Comparison of ENCODE assay signal across 7 cellular contexts in the genomic region with DNA sequence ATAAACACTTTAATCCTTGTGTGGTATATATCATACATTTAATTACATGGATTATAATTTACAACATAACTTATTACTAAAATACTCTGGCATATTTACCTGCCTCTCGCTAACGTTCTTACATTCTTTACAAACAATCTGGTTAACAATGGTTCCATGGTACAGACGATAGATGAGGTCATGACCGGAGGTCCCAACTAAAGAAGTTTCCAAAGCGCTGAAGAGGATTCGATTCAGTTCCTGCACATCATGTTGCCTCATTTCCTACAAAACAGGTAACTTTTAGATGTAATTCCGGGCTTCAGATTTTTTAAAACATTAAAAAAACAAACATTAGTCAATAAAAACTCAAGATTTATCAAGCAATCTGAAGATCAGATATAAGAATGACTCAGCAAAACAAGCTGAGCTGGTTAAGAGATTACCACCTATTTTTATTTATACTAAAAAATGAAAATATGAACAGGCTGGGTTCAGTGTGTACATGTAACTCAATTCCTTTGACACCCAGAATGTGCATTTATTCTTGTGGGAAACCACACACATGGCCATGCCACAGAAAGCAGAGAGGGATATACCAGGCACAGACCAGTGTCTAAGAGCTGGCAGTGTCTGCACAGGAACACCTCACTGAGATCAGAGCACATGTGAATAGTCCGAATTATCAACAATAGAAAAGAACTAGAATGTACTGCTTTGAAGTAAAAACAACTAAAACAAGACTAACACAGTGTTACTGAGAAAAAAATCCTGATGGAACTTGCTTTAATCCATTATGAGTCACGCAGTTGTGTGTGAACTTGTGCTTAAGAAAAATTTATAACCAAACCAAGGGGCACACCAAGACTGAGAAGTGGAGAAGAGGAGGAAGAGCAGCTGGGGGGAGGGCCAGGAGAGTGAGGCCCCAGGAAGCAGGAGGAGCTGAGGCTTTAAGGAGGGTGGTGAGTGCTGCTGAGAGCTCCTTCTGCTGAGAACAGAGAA. TPM values are rescaled to one million over a fixed set of nuclear protein-coding genes. Genes with fewer than 3 reads are reported as not detected.
DNase-seq lines count a peak whose midpoint lies in the region; ATAC-seq and TF ChIP-seq lines count a peak whose summit lies in the region.

No MANE protein-coding gene starts in this region.

- H3K9me3 Mint-ChIP-seq in GM23338 = no peaks in the 10 kb centered on the region
- H3K9me3 Mint-ChIP-seq in stimulated activated memory B cell treated with anti-CD40 and anti-IgM and Interleukin-4, amounts not matched to agents 10 μg/mL and 1 μg/mL and 100 μg/mL, for 72 hours = no peaks in the 10 kb centered on the region

- H3K9me2 ChIP-seq in GM23338 (ENCODE audit: insufficient read depth) (no peaks in the 10 kb centered on the region), PC-9 (ENCODE audit: insufficient read depth) (no peaks in the 10 kb centered on the region; the same call in 1 of the 2 replicates)

- no peaks in the 10 kb centered on the region for H3K9me3 ChIP-seq in PC-9 (ENCODE audit: insufficient read depth, low read depth)

- no peak overlapping the region for H3K4me2 ChIP-seq in GM23338
- H3K4me2 ChIP-seq in PC-9 = peak overlapping the region; percentile 66

- no peak overlapping the region for H3K4me3 ChIP-seq in GM23338
- peak overlapping the region; percentile 25; the same call in 1 of the 2 replicates for H3K4me3 ChIP-seq in PC-9
- H3K4me3 ChIP-seq in epithelial cell of esophagus (ENCODE audit: low read length) = no peak overlapping the region

- H3K27ac ChIP-seq in GM23338 (ENCODE audit: low read depth) (no peak overlapping the region), PC-9 (peak overlapping the region; percentile 98)

- no peak for TF ChIP-seq CTCF in GM23338 (conservative IDR thresholded peaks at IDR 0.05; ENCODE audit: low read depth in 2 of 2)
- TF ChIP-seq CTCF in PC-9 (conservative IDR thresholded peaks at IDR 0.05) = no peak
- TF ChIP-seq CTCF in epithelial cell of esophagus (IDR thresholded peaks at IDR 0.05; ENCODE audit: insufficient read depth, low read depth, low read length, missing control alignments) = no peak

- H3K36me3 Mint-ChIP-seq in GM23338 (ENCODE audit: low read depth) = peaks cover 2% of the 10 kb centered on the region; the same call in 1 of the 3 replicates
- peaks cover 50% of the 10 kb centered on the region for H3K36me3 Mint-ChIP-seq in stimulated activated memory B cell treated with anti-CD40 and anti-IgM and Interleukin-4, amounts not matched to agents 10 μg/mL and 1 μg/mL and 100 μg/mL, for 72 hours

- H2AFZ ChIP-seq in GM23338 = peak overlapping the region; percentile 44; the same call in 1 of the 2 replicates
- peak overlapping the region; percentile 73 for H2AFZ ChIP-seq in PC-9

- ATAC-seq in GM23338 = peak; percentile 47; the same call in 1 of the 3 replicates
- no peak for ATAC-seq in stimulated activated memory B cell treated with anti-CD40 and anti-IgM and Interleukin-4, amounts not matched to agents 10 μg/mL and 1 μg/mL and 100 μg/mL, for 72 hours
- ATAC-seq in GM21619 (IDR thresholded peaks at IDR 0.05; ENCODE audit: unreplicated experiment) = no peak
- no peak for ATAC-seq in GM21825 (IDR thresholded peaks at IDR 0.05; ENCODE audit: unreplicated experiment)

- peaks cover 9% of the 10 kb centered on the region for H3K4me1 Mint-ChIP-seq in GM23338
- H3K4me1 Mint-ChIP-seq in stimulated activated memory B cell treated with anti-CD40 and anti-IgM and Interleukin-4, amounts not matched to agents 10 μg/mL and 1 μg/mL and 100 μg/mL, for 72 hours = peaks cover 7% of the 10 kb centered on the region

- CTCF ChIA-PET in PC-9 (lab: Charles Lee) = interaction anchor here (0.7 to 1.0 kb wide), 4 partner anchors 86 to 153 kb away, joined by 3 to 7 read pairs (median 6); no protein-coding TSS in a partner anchor

- H3K27ac Mint-ChIP-seq in GM23338 = peak overlapping the region; percentile 40; the same call in 1 of the 2 replicates
- peak overlapping the region; percentile 49 for H3K27ac Mint-ChIP-seq in stimulated activated memory B cell treated with anti-CD40 and anti-IgM and Interleukin-4, amounts not matched to agents 10 μg/mL and 1 μg/mL and 100 μg/mL, for 72 hours

- intact Hi-C loops in PC-9 (cut with micrococcal nuclease; ENCODE audit: unreplicated experiment) = loop anchor here (1.0 to 10.0 kb wide), 5 partner anchors 9 to 202 kb away; partner anchors contain the start of genes DGKD and USP40

- H3K36me3 ChIP-seq in GM23338 (ENCODE audit: insufficient read depth) (no peaks in the 10 kb centered on the region), PC-9 (ENCODE audit: low read depth) (peaks cover 72% of the 10 kb centered on the region)

- H4K20me1 ChIP-seq in GM23338 (replicated peaks; ENCODE audit: insufficient read depth) (no peaks in the 10 kb centered on the region), PC-9 (ENCODE audit: insufficient read depth) (no peaks in the 10 kb centered on the region)

- DNase-seq in GM23338 (ENCODE audit: low spot score) (peak; percentile 24), PC-9 (peak; percentile 55 to 89), epithelial cell of esophagus (ENCODE audit: low read depth) (peak; percentile 81), DMS 273 (lab: John Stamatoyannopoulos, UW; ENCODE audit: unreplicated experiment) (no peak)

- H3K4me1 ChIP-seq in GM23338 (ENCODE audit: insufficient read depth) = peaks cover 9% of the 10 kb centered on the region
- H3K4me1 ChIP-seq in PC-9 (replicated peaks; ENCODE audit: insufficient read depth) = peaks cover 41% of the 10 kb centered on the region

- no peaks in the 10 kb centered on the region for H3K79me2 ChIP-seq in GM23338 (replicated peaks; ENCODE audit: insufficient read depth)
- H3K79me2 ChIP-seq in PC-9 (ENCODE audit: low read depth) = peaks cover 10% of the 10 kb centered on the region; the same call in 1 of the 2 replicates

- no peaks in the 10 kb centered on the region for H3K27me3 ChIP-seq in GM23338 (ENCODE audit: insufficient read depth)
- H3K27me3 ChIP-seq in PC-9 (ENCODE audit: insufficient read depth, low read depth) = no peaks in the 10 kb centered on the region

- POLR2A ChIA-PET in PC-9 (lab: Charles Lee; ENCODE audit: unreplicated experiment) = interaction anchor here (0.5 to 2.2 kb wide), 6 partner anchors 9 to 304 kb away, joined by 3 to 20 read pairs (median 8); partner anchors contain the start of gene USP40

- H3K4me3 Mint-ChIP-seq in GM23338 = no peak overlapping the region
- no peak overlapping the region for H3K4me3 Mint-ChIP-seq in stimulated activated memory B cell treated with anti-CD40 and anti-IgM and Interleukin-4, amounts not matched to agents 10 μg/mL and 1 μg/mL and 100 μg/mL, for 72 hours

- H3F3A ChIP-seq in GM23338 (replicated peaks; ENCODE audit: low read depth) (no peaks in the 10 kb centered on the region), PC-9 (ENCODE audit: insufficient read depth, low read depth) (peaks cover 38% of the 10 kb centered on the region)

- peaks cover 1% of the 10 kb centered on the region for H3K27me3 Mint-ChIP-seq in GM23338 (ENCODE audit: insufficient read depth, low read depth, poor library complexity)
- H3K27me3 Mint-ChIP-seq in stimulated activated memory B cell treated with anti-CD40 and anti-IgM and Interleukin-4, amounts not matched to agents 10 μg/mL and 1 μg/mL and 100 μg/mL, for 72 hours = no peaks in the 10 kb centered on the region

- BruUV-seq in PC-9 (replicated peaks; lab: Mats Ljungman, UMichigan) = no TSS peak

TF ChIP-seq in GM23338, 12 proteins besides CTCF, POLR2A, EP300 and RAD21 (continues in another document):
- no peak for TF ChIP-seq ZNF331 (CRISPR knock-in tag; IDR thresholded peaks at IDR 0.05; ENCODE audit: low read depth)

RNA-seq across cellular contexts. Expression of gene USP40, which starts 9.5 kb away (rescaled TPM):
- 11.7 and 13.5 TPM in 2 replicates for total RNA-seq in GM23338 (2014; rRNA removed; shearing (Covaris generic))
- polyA plus RNA-seq in GM23338 (2016; fragmentation: Nextera tagmentation; extraction: Ambion mirVana) = 4.0 and 5.7 TPM in 2 replicates
- 116 and 127 TPM in 2 replicates for total RNA-seq in PC-9 (2021)
